In the genomic region with DNA sequence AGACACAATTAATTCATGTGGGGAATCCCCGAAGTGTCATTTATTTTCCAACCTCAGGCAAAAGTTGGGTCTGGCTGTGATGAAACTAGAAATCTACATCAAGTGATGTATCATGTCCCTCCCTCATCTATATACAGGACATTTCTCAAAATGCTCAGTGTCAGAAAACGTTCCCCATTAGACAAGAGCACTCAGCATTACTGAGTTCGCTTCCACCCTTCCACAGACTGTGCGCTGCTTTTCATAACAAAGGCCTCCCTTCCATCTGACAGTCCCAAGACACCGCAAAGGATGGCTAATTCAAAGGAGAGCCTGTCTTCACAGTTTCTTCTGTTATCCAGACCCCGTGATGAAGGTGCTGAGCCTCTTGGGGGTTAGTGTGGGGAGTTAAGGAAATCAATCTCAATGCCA, we compare ENCODE assay signal across 14 cellular contexts. TPM values are rescaled to one million over a fixed set of nuclear protein-coding genes. Genes with fewer than 3 reads are reported as not detected.
DNase-seq lines count a peak whose midpoint lies in the region; ATAC-seq and TF ChIP-seq lines count a peak whose summit lies in the region.
"Had no signal": no experiment of that assay in that cellular context is flagged by ENCODE, and none has a peak within 500 bp of the region (broad histone marks: within the 10 kb centered on the region; RNA-seq: fewer than 3 reads in every experiment).

No MANE protein-coding gene starts in this region.

- WGBS in psoas muscle, 3 donors = 76 to 90% (median 77%) methylated on average over 6 of the region's 6 CpGs

- no peak overlapping the region for H3K27ac ChIP-seq in psoas muscle
- H3K27ac ChIP-seq: C4-2B, hepatocyte, vagina had no signal

- H3K27ac Mint-ChIP-seq in type B pancreatic cell = peak overlapping the region; percentile 12

- no peaks in the 10 kb centered on the region for H3K27me3 Mint-ChIP-seq in type B pancreatic cell

- H3K27me3 ChIP-seq in psoas muscle (ENCODE audit: insufficient read depth in 3 of 3, low read length in 2 of 3) = peaks cover 0 to 2% (median 0%) of the 10 kb centered on the region in 3 donors
- H3K27me3 ChIP-seq: hepatocyte, vagina had no signal

- peak overlapping the region; percentile 4 for H3K4me3 Mint-ChIP-seq in type B pancreatic cell

- in situ Hi-C loops in SK-MEL-5 (cut with HindIII; ENCODE audit: low pct_unique_long_range_greater_than_20kb, low sequenced_read_pairs) = no loop called here

- H3K4me1 Mint-ChIP-seq in type B pancreatic cell (ENCODE audit: unreplicated experiment) = peaks cover 34% of the 10 kb centered on the region

- TF ChIP-seq CTCF in type B pancreatic cell (conservative IDR thresholded peaks at IDR 0.05) (no peak), GM10266 (IDR thresholded peaks at IDR 0.05; ENCODE audit: control insufficient read depth, insufficient read depth, low read depth, missing control alignments) (no peak), psoas muscle (IDR thresholded peaks at IDR 0.05) (no peak)

- intact Hi-C loops in psoas muscle (cut with DNase I) = no loop called here

- DNase-seq in stimulated activated CD4-positive, alpha-beta T cell treated with anti-CD3 and anti-CD28 coated beads, Interleukin-2, amount 100 ng/mL, for 4 hours (ENCODE audit: low read depth) = peak; percentile 48
- DNase-seq in stimulated activated CD4-positive, alpha-beta T cell treated with anti-CD3 and anti-CD28 coated beads, Interleukin-2, amount 100 ng/mL, for 48 hours = no peak
- peak; percentile 71 for DNase-seq in SK-MEL-5 (ENCODE audit: low read depth, low spot score)
- DNase-seq in central memory CD4-positive, alpha-beta T cell = peak; percentile 65
- no peak for DNase-seq in type B pancreatic cell (ENCODE audit: extremely low spot score, unreplicated experiment)
- no peak for DNase-seq in GM10266 (ENCODE audit: extremely low spot score)
- DNase-seq in effector CD8-positive, alpha-beta T cell (lab: John Stamatoyannopoulos, UW) = no peak
- no peak for DNase-seq in psoas muscle
- DNase-seq: activated CD4-positive, alpha-beta T cell treated with anti-CD3 and anti-CD28 coated beads, Interleukin-2, amount 50 U/mL, for 4 hours had no signal

- ATAC-seq in psoas muscle = no peak
- ATAC-seq: K562, Right ventricle myocardium inferior had no signal

- no peaks in the 10 kb centered on the region for H3K4me1 ChIP-seq in psoas muscle

- H3K36me3 ChIP-seq in psoas muscle (ENCODE audit: insufficient read depth in 1 of 2, low read depth in 1 of 2) = no peaks in the 10 kb centered on the region
- H3K36me3 ChIP-seq: vagina had no signal

- H3K4me3 ChIP-seq in psoas muscle = no peak overlapping the region
- H3K4me3 ChIP-seq: hepatocyte, K562, vagina had no signal

- no peaks in the 10 kb centered on the region for H3K9me3 Mint-ChIP-seq in type B pancreatic cell

- no peaks in the 10 kb centered on the region for H3K9me3 ChIP-seq in psoas muscle
- H3K9me3 ChIP-seq: vagina had no signal

- H3K36me3 Mint-ChIP-seq in type B pancreatic cell = peaks cover 10% of the 10 kb centered on the region

RNA-seq across cellular contexts. Expression of gene CCDC88C, which starts 7.6 kb away (rescaled TPM):
- total RNA-seq in SK-MEL-5 (2014; rRNA removed; shearing (Covaris generic)) = 4.6 and 6.4 TPM in 2 replicates
- polyA plus RNA-seq in SK-MEL-5 (2015; cell fraction: cytosol; rRNA removed) = 4.0 and 9.7 TPM in 2 replicates
- 3.1 and 5.9 TPM in 2 replicates for polyA plus RNA-seq in SK-MEL-5 (2015; cell fraction: nucleus; rRNA removed)
- total RNA-seq in type B pancreatic cell (ENCODE audit: low replicate concordance) = 24.4 and 39.3 TPM in 2 replicates
- total RNA-seq in psoas muscle = 1 to 10 TPM; 2.4 to 3.9 (median 2.9) TPM
- polyA plus RNA-seq in psoas muscle = 1 to 10 TPM in 2 of 3 donors, under 1 TPM in 1; 0.49 to 1.3 (median 1.2) TPM

Comparison
In these comparisons a context has a peak if more than half of its experiments do, and no peak if none do; other contexts are left out.
1. DNase-seq: peak in stimulated activated CD4-positive, alpha-beta T cell treated with anti-CD3 and anti-CD28 coated beads, Interleukin-2, amount 100 ng/mL, for 4 hours (single experiment), SK-MEL-5 (single experiment) and central memory CD4-positive, alpha-beta T cell (single experiment); none in stimulated activated CD4-positive, alpha-beta T cell treated with anti-CD3 and anti-CD28 coated beads, Interleukin-2, amount 100 ng/mL, for 48 hours (0 of 2), type B pancreatic cell (single experiment), GM10266 (single experiment), effector CD8-positive, alpha-beta T cell (single experiment) and psoas muscle (0 of 2).